In genomic region chr2:127408004-127408806, GRCh38 we compare ENCODE assay signal across 8 cellular contexts. TPM values are rescaled to one million over a fixed set of nuclear protein-coding genes. Genes with fewer than 3 reads are reported as not detected.
DNase-seq lines count a peak whose midpoint lies in the region; ATAC-seq, FAIRE-seq and TF ChIP-seq lines count a peak whose summit lies in the region.

No MANE protein-coding gene starts in this region.

- H2AK5ac ChIP-seq in mesendoderm (ENCODE audit: low read length) = no peak overlapping the region

- no peaks in the 10 kb centered on the region for H3K27me3 ChIP-seq in mesendoderm (ENCODE audit: insufficient read depth, low read length, poor library complexity)

- peak overlapping the region; percentile 88 for H3K18ac ChIP-seq in mesendoderm (ENCODE audit: low read length)

- H3K27me3 Mint-ChIP-seq in activated CD8-positive, alpha-beta memory T cell treated with anti-CD3 and anti-CD28 coated beads, Interleukin-2, amount 10 ng/mL, durations not matched to agents 7 days and 5 days = peaks cover 5% of the 10 kb centered on the region
- H3K27me3 Mint-ChIP-seq in effector memory CD8-positive, alpha-beta T cell = peaks cover 0 to 13% of the 10 kb centered on the region in 2 donors

- no peaks in the 10 kb centered on the region for H3K79me2 ChIP-seq in mesendoderm (ENCODE audit: control insufficient read depth, insufficient read depth, low read length)

- CTCF ChIA-PET in activated CD8-positive, alpha-beta memory T cell treated with anti-CD3 and anti-CD28 coated beads, Interleukin-2, amount 10 ng/mL, durations not matched to agents 7 days and 5 days (lab: Charles Lee) = interaction anchor here (1.0 to 1.3 kb wide), 2 partner anchors 8 to 23 kb away, joined by 3 to 4 read pairs; no protein-coding TSS in a partner anchor

- WGBS in mesendoderm (ENCODE audit: extremely low coverage, insufficient coverage, low lambda C conversion rate) = no CpG with 5 or more reads among the region's 75 CpGs

- H3K36me3 Mint-ChIP-seq in activated CD8-positive, alpha-beta memory T cell treated with anti-CD3 and anti-CD28 coated beads, Interleukin-2, amount 10 ng/mL, durations not matched to agents 7 days and 5 days = peaks cover 4% of the 10 kb centered on the region
- H3K36me3 Mint-ChIP-seq in effector memory CD8-positive, alpha-beta T cell (ENCODE audit: insufficient read depth) = peaks cover 4% of the 10 kb centered on the region

- H4K5ac ChIP-seq in mesendoderm (ENCODE audit: low read length) = no peak overlapping the region

- no peak for TF ChIP-seq CTCF in AG09309 (IDR thresholded peaks at IDR 0.05; ENCODE audit: control insufficient read depth, insufficient read depth, low read depth, low read length, missing control alignments)

- ATAC-seq in HG03520 (IDR thresholded peaks at IDR 0.05; ENCODE audit: unreplicated experiment) = peak; percentile 48
- ATAC-seq in activated CD8-positive, alpha-beta memory T cell treated with anti-CD3 and anti-CD28 coated beads, Interleukin-2, amount 10 ng/mL, durations not matched to agents 7 days and 5 days = peak; percentile 94
- ATAC-seq in effector memory CD8-positive, alpha-beta T cell (replicated peaks) = peak; percentile 91

- H2BK15ac ChIP-seq in mesendoderm (replicated peaks; ENCODE audit: low read depth) = no peak overlapping the region

- peak overlapping the region; percentile 66 for H3K4ac ChIP-seq in mesendoderm (ENCODE audit: low read depth, low read length)

- H3K79me1 ChIP-seq in mesendoderm (ENCODE audit: low read length) = no peaks in the 10 kb centered on the region

- peak overlapping the region; percentile 74 for H3K9ac ChIP-seq in mesendoderm (ENCODE audit: low read length)

- H2BK120ac ChIP-seq in mesendoderm (ENCODE audit: low read depth, low read length) = peak overlapping the region; percentile 48

- peak overlapping the region; percentile 41 for H2BK5ac ChIP-seq in mesendoderm (ENCODE audit: low read length)

- peaks cover 7% of the 10 kb centered on the region for H3K4me1 ChIP-seq in mesendoderm (ENCODE audit: control insufficient read depth, low read depth, low read length)

- H3K27ac ChIP-seq in mesendoderm (ENCODE audit: low read depth, low read length) = peak overlapping the region; percentile 99

- H3K9me3 Mint-ChIP-seq in activated CD8-positive, alpha-beta memory T cell treated with anti-CD3 and anti-CD28 coated beads, Interleukin-2, amount 10 ng/mL, durations not matched to agents 7 days and 5 days (ENCODE audit: low read depth) = no peaks in the 10 kb centered on the region
- H3K9me3 Mint-ChIP-seq in effector memory CD8-positive, alpha-beta T cell = no peaks in the 10 kb centered on the region

- peaks cover 27% of the 10 kb centered on the region for H3K4me1 Mint-ChIP-seq in activated CD8-positive, alpha-beta memory T cell treated with anti-CD3 and anti-CD28 coated beads, Interleukin-2, amount 10 ng/mL, durations not matched to agents 7 days and 5 days
- peaks cover 6 to 10% of the 10 kb centered on the region in 2 donors for H3K4me1 Mint-ChIP-seq in effector memory CD8-positive, alpha-beta T cell (ENCODE audit: low read depth in 2 of 2)

- H3K4me3 Mint-ChIP-seq in activated CD8-positive, alpha-beta memory T cell treated with anti-CD3 and anti-CD28 coated beads, Interleukin-2, amount 10 ng/mL, durations not matched to agents 7 days and 5 days = peak overlapping the region; percentile 51
- peak overlapping the region; percentile 72 to 73 for H3K4me3 Mint-ChIP-seq in effector memory CD8-positive, alpha-beta T cell

- H3K4me2 ChIP-seq in mesendoderm (ENCODE audit: low read length) = peak overlapping the region; percentile 51

- H3K27ac Mint-ChIP-seq in activated CD8-positive, alpha-beta memory T cell treated with anti-CD3 and anti-CD28 coated beads, Interleukin-2, amount 10 ng/mL, durations not matched to agents 7 days and 5 days = peak overlapping the region; percentile 36
- H3K27ac Mint-ChIP-seq in effector memory CD8-positive, alpha-beta T cell = peak overlapping the region; percentile 88 to 90

- peak; percentile 37 for DNase-seq in AG09309 (ENCODE audit: low read depth)
- peak; percentile 67 for DNase-seq in GM19239 (ENCODE audit: insufficient read length, low spot score)
- DNase-seq in NK-92 (lab: John Stamatoyannopoulos, UW; ENCODE audit: unreplicated experiment) = peak; percentile 14
- DNase-seq in activated CD8-positive, alpha-beta memory T cell treated with anti-CD3 and anti-CD28 coated beads, Interleukin-2, amount 10 ng/mL, durations not matched to agents 7 days and 5 days = peak; percentile 89
- peak; percentile 89 to 91 (median 89) for DNase-seq in effector memory CD8-positive, alpha-beta T cell
- DNase-seq in mesendoderm = peak; percentile 97
- DNase-seq in stimulated activated CD8-positive, alpha-beta memory T cell treated with anti-CD3 and anti-CD28 coated beads, Interleukin-12 subunit alpha, Interleukin-12 subunit beta, amount 100 ng/mL, for 1 hour (ENCODE audit: low read depth) = peak; percentile 78

- peak overlapping the region; percentile 59 for H3K23ac ChIP-seq in mesendoderm (ENCODE audit: low read length)

- peak overlapping the region; percentile 87 for H3K56ac ChIP-seq in mesendoderm (ENCODE audit: low read length)

- no peaks in the 10 kb centered on the region for H3K36me3 ChIP-seq in mesendoderm (ENCODE audit: control insufficient read depth, insufficient read depth, low read length)

- peak overlapping the region; percentile 98 for H4K8ac ChIP-seq in mesendoderm (ENCODE audit: low read depth, low read length)

- FAIRE-seq in GM19239 (lab: Jason Lieb, UNC) = no peak

- H3K4me3 ChIP-seq in AG09309 (ENCODE audit: control insufficient read depth, low read depth, low read length) = peak overlapping the region; percentile 0
- H3K4me3 ChIP-seq in mesendoderm (ENCODE audit: low read length) = peak overlapping the region; percentile 32

RNA-seq across cellular contexts. Expression of gene PROC, which starts 10.0 kb away (rescaled TPM):
- total RNA-seq in activated CD8-positive, alpha-beta memory T cell treated with anti-CD3 and anti-CD28 coated beads, Interleukin-2, amount 10 ng/mL, durations not matched to agents 7 days and 5 days = under 1 TPM in 1 of 2 experiments, not detected in 1; 0.30 TPM
- 0.11 TPM for polyA plus RNA-seq in mesendoderm (2013, experiment 1 of 2)
- polyA plus RNA-seq in mesendoderm (2013, experiment 2 of 2) = 0.15 TPM

RNA-seq across cellular contexts. Expression of gene MAP3K2, which starts 20.4 kb away (rescaled TPM):
- 10 to 100 TPM; 53.5 to 56.9 TPM for total RNA-seq in activated CD8-positive, alpha-beta memory T cell treated with anti-CD3 and anti-CD28 coated beads, Interleukin-2, amount 10 ng/mL, durations not matched to agents 7 days and 5 days
- polyA plus RNA-seq in mesendoderm (2013, experiment 1 of 2) = 7.8 TPM
- polyA plus RNA-seq in mesendoderm (2013, experiment 2 of 2) = 8.3 TPM

Comparison
In these comparisons a context has a peak if more than half of its experiments do, and no peak if none do; other contexts are left out.
1. Peak in every context shown above with its lines: DNase-seq, ATAC-seq, H3K4me3 ChIP-seq and H3K27ac ChIP-seq.
2. DNase-seq: peak in every context shown above with its lines; median percentile 97 in mesendoderm; 89 in activated CD8-positive, alpha-beta memory T cell treated with anti-CD3 and anti-CD28 coated beads, Interleukin-2, amount 10 ng/mL, durations not matched to agents 7 days and 5 days; 89 in effector memory CD8-positive, alpha-beta T cell; 78 in stimulated activated CD8-positive, alpha-beta memory T cell treated with anti-CD3 and anti-CD28 coated beads, Interleukin-12 subunit alpha, Interleukin-12 subunit beta, amount 100 ng/mL, for 1 hour; 67 in GM19239; 37 in AG09309; 14 in NK-92.